10 cellular contexts compared by ENCODE assay signal in genomic region chr9:113992276-113992951, GRCh38.
DNase-seq lines count a peak whose midpoint lies in the region; ATAC-seq and TF ChIP-seq lines count a peak whose summit lies in the region.
"Had no signal": no experiment of that assay in that cellular context is flagged by ENCODE, and none has a peak within 500 bp of the region (broad histone marks: within the 10 kb centered on the region; RNA-seq: fewer than 3 reads in every experiment).

No MANE protein-coding gene starts in this region.

- peak; percentile 51 for DNase-seq in COR-L47 (lab: John Stamatoyannopoulos, UW)
- peak; percentile 42 for DNase-seq in RWPE2 (ENCODE audit: low spot score)
- peak; percentile 81 for DNase-seq in left ventricle myocardium inferior
- DNase-seq in posterior cingulate gyrus: peak; percentile 82 to 98 (median 88)
- DNase-seq in activated CD4-positive, alpha-beta T cell treated with anti-CD3 and anti-CD28 coated beads for 1 hour: no peak
- DNase-seq: mammary epithelial cell, NCI-H510A treated with DMSO at 0.1 percent for 48 hours had no signal

- H3K36me3 ChIP-seq in RWPE2 (ENCODE audit: low read depth) (no peaks in the 10 kb centered on the region), left ventricle myocardium inferior (peaks cover 4% of the 10 kb centered on the region)

- H3K27ac ChIP-seq in RWPE2 (ENCODE audit: poor library complexity, severe bottlenecking): no peak overlapping the region
- H3K27ac ChIP-seq in left ventricle myocardium inferior (replicated peaks): peak overlapping the region; percentile 11

- ATAC-seq in RWPE2 (ENCODE audit: low read depth) (no peak), GM19351 (IDR thresholded peaks at IDR 0.05; ENCODE audit: unreplicated experiment) (no peak), GM18909 (IDR thresholded peaks at IDR 0.05; ENCODE audit: poor library complexity, unreplicated experiment) (no peak), HG02884 (IDR thresholded peaks at IDR 0.05; ENCODE audit: unreplicated experiment) (no peak)

- H3K4me1 ChIP-seq in RWPE2 (ENCODE audit: insufficient read depth, poor library complexity, severe bottlenecking): no peaks in the 10 kb centered on the region
- H3K4me1 ChIP-seq in left ventricle myocardium inferior: peaks cover 59% of the 10 kb centered on the region

- intact Hi-C loops in left ventricle myocardium inferior (cut with micrococcal nuclease) (no loop called here), posterior cingulate gyrus (cut with DNase I) (loop anchor here (5.0 kb wide), 1 partner anchor 115 kb away; the partner anchor contains the start of gene ZNF618)

- H3K9me3 ChIP-seq in RWPE2 (ENCODE audit: severe bottlenecking) (no peaks in the 10 kb centered on the region), left ventricle myocardium inferior (replicated peaks) (no peaks in the 10 kb centered on the region)

- TF ChIP-seq CTCF in RWPE2 (IDR thresholded peaks at IDR 0.05; ENCODE audit: poor library complexity, severe bottlenecking): no peak
- no peak for TF ChIP-seq CTCF in left ventricle myocardium inferior (IDR thresholded peaks at IDR 0.05; ENCODE audit: borderline replicate concordance)

- no peak overlapping the region for H3K4me3 ChIP-seq in RWPE2 (ENCODE audit: severe bottlenecking)
- H3K4me3 ChIP-seq in left ventricle myocardium inferior: peak overlapping the region; percentile 21

- H3K27me3 ChIP-seq in RWPE2 (ENCODE audit: insufficient read depth, poor library complexity, severe bottlenecking) (no peaks in the 10 kb centered on the region), left ventricle myocardium inferior (ENCODE audit: low read depth) (peaks cover 21% of the 10 kb centered on the region)
